In genomic region chr4:149927514-149927913, GRCh38 we compare ENCODE assay signal across 41 cellular contexts.
"Had no signal": no experiment of that assay in that cellular context is flagged by ENCODE, and none has a peak within 500 bp of the region (broad histone marks: within the 10 kb centered on the region; RNA-seq: fewer than 3 reads in every experiment).

No MANE protein-coding gene starts in this region.

- H3K36me3 Mint-ChIP-seq: activated naive CD4-positive, alpha-beta T cell treated with anti-CD3 and anti-CD28 coated beads, Interleukin-2, amount 10 ng/mL, durations not matched to agents 7 days and 5 days; activated naive CD4-positive, alpha-beta T cell treated with anti-CD3 and anti-CD28 coated beads, Interleukin-2, amount 50 U/mL, for 24 hours; activated naive CD4-positive, alpha-beta T cell treated with anti-CD3 and anti-CD28 coated beads, Interleukin-2, amount 50 U/mL, for 72 hours; activated naive CD8-positive, alpha-beta T cell; activated naive CD8-positive, alpha-beta T cell treated with anti-CD3 and anti-CD28 coated beads for 36 hours; activated naive CD8-positive, alpha-beta T cell treated with anti-CD3 and anti-CD28 coated beads, Interleukin-2, amount 10 ng/mL, durations not matched to agents 7 days and 5 days; brain had no signal

- H3K27me3 ChIP-seq: adrenal gland, ascending aorta, body of pancreas, brain microvascular endothelial cell, breast epithelium, cardiac muscle cell had no signal

- H3K4me3 ChIP-seq: adrenal gland, ascending aorta, body of pancreas, breast epithelium, cardiac muscle cell had no signal

- H3K36me3 ChIP-seq: adrenal gland, ascending aorta, brain microvascular endothelial cell, breast epithelium, cardiac muscle cell had no signal

- H3K4me1 ChIP-seq: adrenal gland, ascending aorta, body of pancreas, breast epithelium had no signal

- H3K27ac Mint-ChIP-seq: activated naive CD4-positive, alpha-beta T cell treated with anti-CD3 and anti-CD28 coated beads for 36 hours; activated naive CD4-positive, alpha-beta T cell treated with anti-CD3 and anti-CD28 coated beads, Interleukin-2, amount 10 ng/mL, durations not matched to agents 7 days and 5 days; activated naive CD4-positive, alpha-beta T cell treated with anti-CD3 and anti-CD28 coated beads, Interleukin-2, amount 50 U/mL, for 24 hours; activated naive CD4-positive, alpha-beta T cell treated with anti-CD3 and anti-CD28 coated beads, Interleukin-2, amount 50 U/mL, for 72 hours; activated naive CD8-positive, alpha-beta T cell; activated naive CD8-positive, alpha-beta T cell treated with anti-CD3 and anti-CD28 coated beads for 36 hours; activated naive CD8-positive, alpha-beta T cell treated with anti-CD3 and anti-CD28 coated beads, Interleukin-2, amount 10 ng/mL, durations not matched to agents 7 days and 5 days; activated naive CD8-positive, alpha-beta T cell treated with anti-CD3 and anti-CD28 coated beads, Interleukin-2, amount 50 U/mL, for 24 hours; activated T-cell treated with anti-CD3 and anti-CD28 coated beads, Interleukin-2, amount 50 U/mL, for 24 hours; activated T-cell treated with anti-CD3 and anti-CD28 coated beads, Interleukin-2, amount 50 U/mL, for 72 hours; activated T-helper 1 cell treated with anti-CD3 and anti-CD28 coated beads, Interleukin-12 subunit alpha, Interleukin-12 subunit beta, Interleukin-2, Interleukin-4 antibody, amounts not matched to agents 30 ng/mL and 10 ng/mL and 1 ng/mL, durations not matched to agents 14 hours and 24 hours and 36 hours; activated T-helper 17 cell treated with anti-CD3 and anti-CD28 coated beads, Interleukin-2, amount 50 U/mL, for 72 hours; activated T-helper 2 cell treated with anti-CD3 and anti-CD28 coated beads, Interferon-gamma antibody, Interleukin-2, Interleukin-4, amounts not matched to agents 10 μg/mL and 5 μg/mL and 100 μg/mL, durations not matched to agents 14 hours and 24 hours and 36 hours; brain had no signal

- H3K4me3 Mint-ChIP-seq: activated naive CD4-positive, alpha-beta T cell treated with anti-CD3 and anti-CD28 coated beads for 36 hours; activated naive CD4-positive, alpha-beta T cell treated with anti-CD3 and anti-CD28 coated beads, Interleukin-2, amount 10 ng/mL, durations not matched to agents 7 days and 5 days; activated naive CD4-positive, alpha-beta T cell treated with anti-CD3 and anti-CD28 coated beads, Interleukin-2, amount 50 U/mL, for 24 hours; activated naive CD8-positive, alpha-beta T cell; activated naive CD8-positive, alpha-beta T cell treated with anti-CD3 and anti-CD28 coated beads for 36 hours; activated naive CD8-positive, alpha-beta T cell treated with anti-CD3 and anti-CD28 coated beads, Interleukin-2, amount 10 ng/mL, durations not matched to agents 7 days and 5 days; activated naive CD8-positive, alpha-beta T cell treated with anti-CD3 and anti-CD28 coated beads, Interleukin-2, amount 50 U/mL, for 24 hours; activated T-cell treated with anti-CD3 and anti-CD28 coated beads, Interleukin-2, amount 50 U/mL, for 24 hours; activated T-cell treated with anti-CD3 and anti-CD28 coated beads, Interleukin-2, amount 50 U/mL, for 4 hours; activated T-cell treated with anti-CD3 and anti-CD28 coated beads, Interleukin-2, amount 50 U/mL, for 72 hours; activated T-helper 1 cell treated with anti-CD3 and anti-CD28 coated beads, Interleukin-12 subunit alpha, Interleukin-12 subunit beta, Interleukin-2, Interleukin-4 antibody, amounts not matched to agents 30 ng/mL and 10 ng/mL and 1 ng/mL, durations not matched to agents 14 hours and 24 hours and 36 hours; activated T-helper 17 cell treated with anti-CD3 and anti-CD28 coated beads, Interleukin-2, amount 50 U/mL, for 72 hours; brain; central memory CD8-positive, alpha-beta T cell had no signal

- FAIRE-seq: astrocyte, bronchial epithelial cell had no signal

- ATAC-seq: activated naive CD4-positive, alpha-beta T cell treated with anti-CD3 and anti-CD28 coated beads, Interleukin-2, amount 50 U/mL, for 72 hours; activated naive CD8-positive, alpha-beta T cell treated with anti-CD3 and anti-CD28 coated beads, Interleukin-2, amount 50 U/mL, for 24 hours; activated T-cell treated with anti-CD3 and anti-CD28 coated beads, Interleukin-2, amount 50 U/mL, for 4 hours; activated T-cell treated with anti-CD3 and anti-CD28 coated beads, Interleukin-2, amount 50 U/mL, for 72 hours; activated T-helper 17 cell treated with anti-CD3 and anti-CD28 coated beads, Interleukin-2, amount 50 U/mL, for 72 hours; body of pancreas had no signal

- H3K27ac ChIP-seq: adrenal gland, ascending aorta, body of pancreas, brain microvascular endothelial cell, breast epithelium, cardiac muscle cell had no signal

- H3K27me3 Mint-ChIP-seq: activated naive CD4-positive, alpha-beta T cell treated with anti-CD3 and anti-CD28 coated beads, Interleukin-2, amount 10 ng/mL, durations not matched to agents 7 days and 5 days; activated naive CD8-positive, alpha-beta T cell treated with anti-CD3 and anti-CD28 coated beads for 36 hours; activated naive CD8-positive, alpha-beta T cell treated with anti-CD3 and anti-CD28 coated beads, Interleukin-2, amount 10 ng/mL, durations not matched to agents 7 days and 5 days; activated naive CD8-positive, alpha-beta T cell treated with anti-CD3 and anti-CD28 coated beads, Interleukin-2, amount 50 U/mL, for 24 hours; activated T-cell treated with anti-CD3 and anti-CD28 coated beads, Interleukin-2, amount 50 U/mL, for 24 hours; activated T-helper 17 cell treated with anti-CD3 and anti-CD28 coated beads, Interleukin-2, amount 50 U/mL, for 72 hours; central memory CD8-positive, alpha-beta T cell had no signal

- H3K9me3 ChIP-seq: adrenal gland, ascending aorta, body of pancreas, breast epithelium had no signal

- H3K4me1 Mint-ChIP-seq: activated naive CD4-positive, alpha-beta T cell treated with anti-CD3 and anti-CD28 coated beads, Interleukin-2, amount 10 ng/mL, durations not matched to agents 7 days and 5 days; activated naive CD4-positive, alpha-beta T cell treated with anti-CD3 and anti-CD28 coated beads, Interleukin-2, amount 50 U/mL, for 24 hours; activated naive CD8-positive, alpha-beta T cell treated with anti-CD3 and anti-CD28 coated beads for 36 hours; activated naive CD8-positive, alpha-beta T cell treated with anti-CD3 and anti-CD28 coated beads, Interleukin-2, amount 10 ng/mL, durations not matched to agents 7 days and 5 days; activated naive CD8-positive, alpha-beta T cell treated with anti-CD3 and anti-CD28 coated beads, Interleukin-2, amount 50 U/mL, for 24 hours; activated T-helper 17 cell treated with anti-CD3 and anti-CD28 coated beads, Interleukin-2, amount 50 U/mL, for 72 hours; brain; central memory CD8-positive, alpha-beta T cell had no signal

- H3K9me3 Mint-ChIP-seq: activated naive CD4-positive, alpha-beta T cell treated with anti-CD3 and anti-CD28 coated beads for 36 hours; activated naive CD4-positive, alpha-beta T cell treated with anti-CD3 and anti-CD28 coated beads, Interleukin-2, amount 10 ng/mL, durations not matched to agents 7 days and 5 days; activated naive CD4-positive, alpha-beta T cell treated with anti-CD3 and anti-CD28 coated beads, Interleukin-2, amount 50 U/mL, for 24 hours; activated naive CD4-positive, alpha-beta T cell treated with anti-CD3 and anti-CD28 coated beads, Interleukin-2, amount 50 U/mL, for 72 hours; activated naive CD8-positive, alpha-beta T cell treated with anti-CD3 and anti-CD28 coated beads for 36 hours; activated naive CD8-positive, alpha-beta T cell treated with anti-CD3 and anti-CD28 coated beads, Interleukin-2, amount 10 ng/mL, durations not matched to agents 7 days and 5 days; activated naive CD8-positive, alpha-beta T cell treated with anti-CD3 and anti-CD28 coated beads, Interleukin-2, amount 50 U/mL, for 24 hours; activated T-cell treated with anti-CD3 and anti-CD28 coated beads, Interleukin-2, amount 50 U/mL, for 24 hours; activated T-cell treated with anti-CD3 and anti-CD28 coated beads, Interleukin-2, amount 50 U/mL, for 4 hours; activated T-cell treated with anti-CD3 and anti-CD28 coated beads, Interleukin-2, amount 50 U/mL, for 72 hours; activated T-helper 1 cell treated with anti-CD3 and anti-CD28 coated beads, Interleukin-12 subunit alpha, Interleukin-12 subunit beta, Interleukin-2, Interleukin-4 antibody, amounts not matched to agents 30 ng/mL and 10 ng/mL and 1 ng/mL, durations not matched to agents 14 hours and 24 hours and 36 hours; activated T-helper 17 cell treated with anti-CD3 and anti-CD28 coated beads, Interleukin-2, amount 50 U/mL, for 72 hours; activated T-helper 2 cell treated with anti-CD3 and anti-CD28 coated beads, Interferon-gamma antibody, Interleukin-2, Interleukin-4, amounts not matched to agents 10 μg/mL and 5 μg/mL and 100 μg/mL, durations not matched to agents 14 hours and 24 hours and 36 hours; central memory CD8-positive, alpha-beta T cell had no signal

- DNase-seq: activated effector memory CD4-positive, alpha-beta T cell treated with anti-CD3 and anti-CD28 coated beads, Interleukin-2, amount 50 U/mL, for 16 hours; activated effector memory CD4-positive, alpha-beta T cell treated with Interleukin-2 at 50 U/mL for 16 hours; activated gamma-delta T cell; activated gamma-delta T cell treated with Interleukin-2 at 50 U/mL for 16 hours; activated naive CD4-positive, alpha-beta T cell; activated naive CD4-positive, alpha-beta T cell treated with anti-CD3 and anti-CD28 coated beads for 36 hours; activated naive CD4-positive, alpha-beta T cell treated with anti-CD3 and anti-CD28 coated beads, Interleukin-2, amount 10 ng/mL, durations not matched to agents 7 days and 5 days; activated naive CD4-positive, alpha-beta T cell treated with anti-CD3 and anti-CD28 coated beads, Interleukin-2, amount 50 U/mL, for 16 hours; activated naive CD4-positive, alpha-beta T cell treated with Interleukin-2 at 50 U/mL for 16 hours; activated naive CD8-positive, alpha-beta T cell treated with anti-CD3 and anti-CD28 coated beads for 36 hours; activated naive CD8-positive, alpha-beta T cell treated with anti-CD3 and anti-CD28 coated beads, Interleukin-2, amount 10 ng/mL, durations not matched to agents 7 days and 5 days; activated naive CD8-positive, alpha-beta T cell treated with anti-CD3 and anti-CD28 coated beads, Interleukin-2, amount 50 U/mL, for 24 hours; activated T-cell treated with anti-CD3 and anti-CD28 coated beads for 4 hours; activated T-cell treated with anti-CD3 and anti-CD28 coated beads, Interleukin-2, amount 50 U/mL, for 1 hour; activated T-cell treated with anti-CD3 and anti-CD28 coated beads, Interleukin-2, amount 50 U/mL, for 24 hours; activated T-cell treated with anti-CD3 and anti-CD28 coated beads, Interleukin-2, amount 50 U/mL, for 4 hours; activated T-cell treated with anti-CD3 and anti-CD28 coated beads, Interleukin-2, amount 50 U/mL, for 48 hours; activated T-cell treated with anti-CD3 and anti-CD28 coated beads, Interleukin-2, amount 50 U/mL, for 72 hours; adrenal gland; amniotic stem cell; amygdala; anterior cingulate cortex; aorta; body of pancreas; brain microvascular endothelial cell; caudate nucleus; central memory CD4-positive, alpha-beta T cell; cerebellar nuclear complex had no signal
